ENCODE assay signal across 15 cellular contexts in genomic region chr4:36292551-36293188, GRCh38. TPM values are rescaled to one million over a fixed set of nuclear protein-coding genes. Genes with fewer than 3 reads are reported as not detected.
DNase-seq lines count a peak whose midpoint lies in the region; ATAC-seq and TF ChIP-seq lines count a peak whose summit lies in the region.
"Had no signal": no experiment of that assay in that cellular context is flagged by ENCODE, and none has a peak within 500 bp of the region (broad histone marks: within the 10 kb centered on the region; RNA-seq: fewer than 3 reads in every experiment).

No MANE protein-coding gene starts in this region.

- H4K20me1 ChIP-seq in GM23248 (ENCODE audit: insufficient read depth) (no peaks in the 10 kb centered on the region; the same call in 1 of the 2 replicates), OCI-LY1 (ENCODE audit: insufficient read depth, low read length) (no peaks in the 10 kb centered on the region)
- H4K20me1 ChIP-seq: BLaER1 treated with 17β-estradiol and CSF1 and Interleukin-3, amounts not matched to agents 10 nM and 100 nM had no signal

- H3K27ac ChIP-seq in GM23248 = no peak overlapping the region
- no peak overlapping the region for H3K27ac ChIP-seq in OCI-LY1 (ENCODE audit: low read depth, low read length, poor library complexity, severe bottlenecking)
- peak overlapping the region; percentile 37 for H3K27ac ChIP-seq in epithelial cell of prostate
- peak overlapping the region in 2 of 4 donors; percentile 12 to 15 for H3K27ac ChIP-seq in tibial nerve
- H3K27ac ChIP-seq: cardiac muscle cell, suprapubic skin had no signal

- no peak overlapping the region for H3K4me2 ChIP-seq in GM23248 (ENCODE audit: unreplicated experiment)
- H3K4me2 ChIP-seq in OCI-LY1 (ENCODE audit: low read length) = peak overlapping the region; percentile 24; the same call in 1 of the 2 replicates

- DNase-seq in GM23248 (peak; percentile 4), epithelial cell of prostate (ENCODE audit: low read depth, low spot score) (peak; percentile 24), tibial nerve (ENCODE audit: low spot score in 2 of 2) (no peak), NK-92 (lab: John Stamatoyannopoulos, UW; ENCODE audit: unreplicated experiment) (no peak)
- no peak for DNase-seq in stimulated activated effector memory CD8-positive, alpha-beta T cell treated with anti-CD3 and anti-CD28 coated beads, Interleukin-12 subunit alpha, Interleukin-12 subunit beta, amount 100 ng/mL, for 72 hours (ENCODE audit: low spot score in 2 of 2)
- no peak for DNase-seq in activated naive CD8-positive, alpha-beta T cell treated with anti-CD3 and anti-CD28 coated beads for 36 hours
- DNase-seq: activated naive CD4-positive, alpha-beta T cell treated with anti-CD3 and anti-CD28 coated beads for 36 hours; DMS79; MG63 had no signal

- no peak overlapping the region for H3K27ac Mint-ChIP-seq in stimulated activated effector memory CD8-positive, alpha-beta T cell treated with anti-CD3 and anti-CD28 coated beads, Interleukin-12 subunit alpha, Interleukin-12 subunit beta, amount 100 ng/mL, for 72 hours
- no peak overlapping the region for H3K27ac Mint-ChIP-seq in activated naive CD8-positive, alpha-beta T cell treated with anti-CD3 and anti-CD28 coated beads for 36 hours
- H3K27ac Mint-ChIP-seq: activated naive CD4-positive, alpha-beta T cell treated with anti-CD3 and anti-CD28 coated beads for 36 hours; progenitor cell of endocrine pancreas had no signal

- H2AFZ ChIP-seq in GM23248 = no peak overlapping the region
- peak overlapping the region; percentile 48; the same call in 1 of the 2 replicates for H2AFZ ChIP-seq in OCI-LY1 (ENCODE audit: low read length)

- H3K9me3 Mint-ChIP-seq in stimulated activated effector memory CD8-positive, alpha-beta T cell treated with anti-CD3 and anti-CD28 coated beads, Interleukin-12 subunit alpha, Interleukin-12 subunit beta, amount 100 ng/mL, for 72 hours = no peaks in the 10 kb centered on the region
- no peaks in the 10 kb centered on the region for H3K9me3 Mint-ChIP-seq in activated naive CD8-positive, alpha-beta T cell treated with anti-CD3 and anti-CD28 coated beads for 36 hours
- H3K9me3 Mint-ChIP-seq: activated naive CD4-positive, alpha-beta T cell treated with anti-CD3 and anti-CD28 coated beads for 36 hours had no signal

- peak in 1 of 2 donors; percentile 44 for TF ChIP-seq EP300 in tibial nerve (IDR thresholded peaks at IDR 0.05)

- ATAC-seq in stimulated activated effector memory CD8-positive, alpha-beta T cell treated with anti-CD3 and anti-CD28 coated beads, Interleukin-12 subunit alpha, Interleukin-12 subunit beta, amount 100 ng/mL, for 72 hours = no peak
- ATAC-seq: SK-N-SH treated with all-trans-retinoic acid at 6 μM for 48 hours had no signal

- H3K27me3 ChIP-seq in GM23248 (replicated peaks; ENCODE audit: insufficient read depth) (no peaks in the 10 kb centered on the region), OCI-LY1 (ENCODE audit: insufficient read depth, low read length) (no peaks in the 10 kb centered on the region), tibial nerve (no peaks in the 10 kb centered on the region)
- H3K27me3 ChIP-seq: BLaER1 treated with 17β-estradiol and CSF1 and Interleukin-3, amounts not matched to agents 10 nM and 100 nM; cardiac muscle cell; MG63; suprapubic skin had no signal

- H3K4me1 Mint-ChIP-seq in stimulated activated effector memory CD8-positive, alpha-beta T cell treated with anti-CD3 and anti-CD28 coated beads, Interleukin-12 subunit alpha, Interleukin-12 subunit beta, amount 100 ng/mL, for 72 hours = peaks cover 25% of the 10 kb centered on the region
- H3K4me1 Mint-ChIP-seq in activated naive CD8-positive, alpha-beta T cell treated with anti-CD3 and anti-CD28 coated beads for 36 hours = peaks cover 7% of the 10 kb centered on the region

- H3K4me1 ChIP-seq in GM23248 (ENCODE audit: insufficient read depth) (no peaks in the 10 kb centered on the region), OCI-LY1 (ENCODE audit: insufficient read depth, low read length, severe bottlenecking) (peaks cover 18% of the 10 kb centered on the region), tibial nerve (no peaks in the 10 kb centered on the region)
- H3K4me1 ChIP-seq: suprapubic skin had no signal

- H3K36me3 Mint-ChIP-seq in stimulated activated effector memory CD8-positive, alpha-beta T cell treated with anti-CD3 and anti-CD28 coated beads, Interleukin-12 subunit alpha, Interleukin-12 subunit beta, amount 100 ng/mL, for 72 hours = peaks cover 4% of the 10 kb centered on the region
- no peaks in the 10 kb centered on the region for H3K36me3 Mint-ChIP-seq in activated naive CD8-positive, alpha-beta T cell treated with anti-CD3 and anti-CD28 coated beads for 36 hours

- H3K9ac ChIP-seq in GM23248 (no peak overlapping the region), OCI-LY1 (ENCODE audit: low read length) (no peak overlapping the region)

- H3K36me3 ChIP-seq in GM23248 (ENCODE audit: low read depth) (no peaks in the 10 kb centered on the region), OCI-LY1 (ENCODE audit: insufficient read depth, low read length) (no peaks in the 10 kb centered on the region), tibial nerve (no peaks in the 10 kb centered on the region)
- H3K36me3 ChIP-seq: BLaER1 treated with 17β-estradiol and CSF1 and Interleukin-3, amounts not matched to agents 10 nM and 100 nM; cardiac muscle cell; MG63; suprapubic skin had no signal

- H3K4me3 ChIP-seq in GM23248 = no peak overlapping the region
- no peak overlapping the region for H3K4me3 ChIP-seq in OCI-LY1 (ENCODE audit: low read depth, low read length, poor library complexity, severe bottlenecking)
- no peak overlapping the region for H3K4me3 ChIP-seq in tibial nerve
- H3K4me3 ChIP-seq: BLaER1 treated with 17β-estradiol and CSF1 and Interleukin-3, amounts not matched to agents 10 nM and 100 nM; cardiac muscle cell; MG63; suprapubic skin had no signal

- H3K79me2 ChIP-seq in GM23248 (ENCODE audit: insufficient read depth) (no peaks in the 10 kb centered on the region), OCI-LY1 (ENCODE audit: insufficient read depth, low read length) (no peaks in the 10 kb centered on the region)

- in situ Hi-C loops in GM23248 (cut with MboI) = no loop called here

- H3K9me3 ChIP-seq in GM23248 (ENCODE audit: low read depth) (no peaks in the 10 kb centered on the region), OCI-LY1 (ENCODE audit: low read length) (no peaks in the 10 kb centered on the region), tibial nerve (no peaks in the 10 kb centered on the region)
- H3K9me3 ChIP-seq: BLaER1 treated with 17β-estradiol and CSF1 and Interleukin-3, amounts not matched to agents 10 nM and 100 nM; MG63; suprapubic skin had no signal

- 45 to 53% methylated on average over 7 of the region's 7 CpGs for WGBS in GM23248 (ENCODE audit: low coverage in 1 of 2, low lambda C conversion rate in 2 of 2, missing lambda C conversion rate in 2 of 2), 2 experiments
- 54 to 62% methylated on average over 7 of the region's 7 CpGs for WGBS in tibial nerve, 2 donors

- H3K9me2 ChIP-seq in GM23248 (ENCODE audit: insufficient read depth) = no peaks in the 10 kb centered on the region
- H3K9me2 ChIP-seq in OCI-LY1 (ENCODE audit: low read depth, low read length) = no peaks in the 10 kb centered on the region

- peak overlapping the region; percentile 15 for H3K4me3 Mint-ChIP-seq in stimulated activated effector memory CD8-positive, alpha-beta T cell treated with anti-CD3 and anti-CD28 coated beads, Interleukin-12 subunit alpha, Interleukin-12 subunit beta, amount 100 ng/mL, for 72 hours
- H3K4me3 Mint-ChIP-seq in activated naive CD8-positive, alpha-beta T cell treated with anti-CD3 and anti-CD28 coated beads for 36 hours = no peak overlapping the region
- H3K4me3 Mint-ChIP-seq: activated naive CD4-positive, alpha-beta T cell treated with anti-CD3 and anti-CD28 coated beads for 36 hours had no signal

- TF ChIP-seq CTCF in OCI-LY1 (IDR thresholded peaks at IDR 0.05; ENCODE audit: low read length) (no peak), tibial nerve (IDR thresholded peaks at IDR 0.05) (no peak)

- no peak for TF ChIP-seq POLR2A in tibial nerve (IDR thresholded peaks at IDR 0.05)

- H3F3A ChIP-seq in GM23248 (ENCODE audit: insufficient read depth) (no peaks in the 10 kb centered on the region), OCI-LY1 (ENCODE audit: insufficient read depth, low read length) (no peaks in the 10 kb centered on the region)

- no peaks in the 10 kb centered on the region for H3K27me3 Mint-ChIP-seq in activated naive CD8-positive, alpha-beta T cell treated with anti-CD3 and anti-CD28 coated beads for 36 hours
- H3K27me3 Mint-ChIP-seq: progenitor cell of endocrine pancreas had no signal

RNA-seq across cellular contexts. Expression of gene DTHD1, which starts 11.3 kb away (rescaled TPM):
- not detected in 2 replicates for total RNA-seq in GM23248 (2014; rRNA removed; shearing (Covaris generic))
- polyA plus RNA-seq in GM23248 (2016; fragmentation: Nextera tagmentation; extraction: Ambion mirVana) = not detected in 2 replicates
- total RNA-seq in tibial nerve = under 1 TPM in 3 of 4 donors, not detected in 1; 0.20 to 0.60 (median 0.42) TPM
- under 1 TPM; 0.08 to 0.12 TPM for total RNA-seq in activated naive CD8-positive, alpha-beta T cell treated with anti-CD3 and anti-CD28 coated beads for 36 hours
- total RNA-seq: cardiac muscle cell had no signal
- polyA plus RNA-seq: cardiac muscle cell had no signal

RNA-seq across cellular contexts. Expression of gene ARAP2, which starts 48.4 kb away (rescaled TPM):
- total RNA-seq in GM23248 (2014; rRNA removed; shearing (Covaris generic)) = not detected in 2 replicates
- not detected in 2 replicates for polyA plus RNA-seq in GM23248 (2016; fragmentation: Nextera tagmentation; extraction: Ambion mirVana)
- 10 to 100 TPM; 12.4 to 65.6 (median 27.5) TPM for total RNA-seq in tibial nerve
- total RNA-seq in activated naive CD8-positive, alpha-beta T cell treated with anti-CD3 and anti-CD28 coated beads for 36 hours = 10 to 100 TPM; 21.0 to 27.0 TPM

Comparison
In these comparisons a context has a peak if more than half of its experiments do, and no peak if none do; other contexts are left out.
1. DNase-seq: peak in GM23248 (single experiment) and epithelial cell of prostate (single experiment); none in stimulated activated effector memory CD8-positive, alpha-beta T cell treated with anti-CD3 and anti-CD28 coated beads, Interleukin-12 subunit alpha, Interleukin-12 subunit beta, amount 100 ng/mL, for 72 hours (0 of 2), tibial nerve (0 of 2), activated naive CD8-positive, alpha-beta T cell treated with anti-CD3 and anti-CD28 coated beads for 36 hours (single experiment) and NK-92 (single experiment).
2. RNA of gene ARAP2, which starts 48.4 kb away (total RNA-seq): 12.4 to 65.6 TPM in tibial nerve and 21.0 to 27.0 TPM in activated naive CD8-positive, alpha-beta T cell treated with anti-CD3 and anti-CD28 coated beads for 36 hours; not detected in GM23248; every median in the first group is over 10 times any median in the second.